Comparison of ENCODE assay signal across 22 cellular contexts in genomic region chr6:118872726-118873125, GRCh38.
"Had no signal": no experiment of that assay in that cellular context is flagged by ENCODE, and none has a peak within 500 bp of the region (broad histone marks: within the 10 kb centered on the region; RNA-seq: fewer than 3 reads in every experiment).

No MANE protein-coding gene starts in this region.

- H3K4me3 Mint-ChIP-seq: activated CD8-positive, alpha-beta memory T cell treated with anti-CD3 and anti-CD28 coated beads, Interleukin-2, amount 10 ng/mL, durations not matched to agents 7 days and 5 days; activated CD8-positive, alpha-beta T cell treated with anti-CD3 and anti-CD28 coated beads, Interleukin-2, amount 10 ng/mL, durations not matched to agents 7 days and 5 days; activated naive CD4-positive, alpha-beta T cell treated with anti-CD3 and anti-CD28 coated beads, Interleukin-2, amount 50 U/mL, for 24 hours; activated naive CD8-positive, alpha-beta T cell treated with anti-CD3 and anti-CD28 coated beads, Interleukin-2, amount 50 U/mL, for 24 hours; endodermal cell; stimulated activated naive B cell treated with anti-CD40 and anti-IgM and Interleukin-4, amounts not matched to agents 10 μg/mL and 1 μg/mL and 100 μg/mL, for 72 hours; WTC11 had no signal

- H3K36me3 ChIP-seq: brain microvascular endothelial cell, esophagus muscularis mucosa, pancreas, tibial nerve had no signal

- DNase-seq: activated CD4-positive, alpha-beta T cell treated with anti-CD3 and anti-CD28 coated beads for 1 hour; activated CD8-positive, alpha-beta memory T cell treated with anti-CD3 and anti-CD28 coated beads, Interleukin-2, amount 10 ng/mL, durations not matched to agents 7 days and 5 days; activated CD8-positive, alpha-beta T cell treated with anti-CD3 and anti-CD28 coated beads, Interleukin-2, amount 10 ng/mL, durations not matched to agents 7 days and 5 days; activated naive CD8-positive, alpha-beta T cell treated with anti-CD3 and anti-CD28 coated beads, Interleukin-2, amount 50 U/mL, for 24 hours; activated T-cell treated with anti-CD3 and anti-CD28 coated beads, Interleukin-2, amount 50 U/mL, for 48 hours; aorta; brain microvascular endothelial cell; caudate nucleus; cortex of kidney; endodermal cell; left cardiac atrium; left ventricle myocardium superior; pancreas; psoas muscle; stimulated activated CD4-positive, alpha-beta T cell treated with anti-CD3 and anti-CD28 coated beads, Interleukin-1b, Interleukin-23, amount 100 ng/mL, for 48 hours; stimulated activated naive B cell treated with anti-CD40 and anti-IgM and Interleukin-4, amounts not matched to agents 10 μg/mL and 1 μg/mL and 100 μg/mL, for 72 hours had no signal

- H3K27ac ChIP-seq: brain microvascular endothelial cell, esophagus muscularis mucosa, pancreas, psoas muscle, tibial nerve had no signal

- ATAC-seq: activated CD8-positive, alpha-beta memory T cell treated with anti-CD3 and anti-CD28 coated beads, Interleukin-2, amount 10 ng/mL, durations not matched to agents 7 days and 5 days; activated CD8-positive, alpha-beta T cell treated with anti-CD3 and anti-CD28 coated beads, Interleukin-2, amount 10 ng/mL, durations not matched to agents 7 days and 5 days; activated naive CD8-positive, alpha-beta T cell treated with anti-CD3 and anti-CD28 coated beads, Interleukin-2, amount 50 U/mL, for 24 hours; left cardiac atrium; left ventricle myocardium superior; pancreas; psoas muscle; stimulated activated naive B cell treated with anti-CD40 and anti-IgM and Interleukin-4, amounts not matched to agents 10 μg/mL and 1 μg/mL and 100 μg/mL, for 72 hours; WTC11 had no signal

- H3K27me3 Mint-ChIP-seq: activated CD8-positive, alpha-beta memory T cell treated with anti-CD3 and anti-CD28 coated beads, Interleukin-2, amount 10 ng/mL, durations not matched to agents 7 days and 5 days; activated naive CD4-positive, alpha-beta T cell treated with anti-CD3 and anti-CD28 coated beads, Interleukin-2, amount 50 U/mL, for 24 hours; activated naive CD8-positive, alpha-beta T cell treated with anti-CD3 and anti-CD28 coated beads, Interleukin-2, amount 50 U/mL, for 24 hours; stimulated activated naive B cell treated with anti-CD40 and anti-IgM and Interleukin-4, amounts not matched to agents 10 μg/mL and 1 μg/mL and 100 μg/mL, for 72 hours had no signal

- H3K9me3 Mint-ChIP-seq: activated naive CD4-positive, alpha-beta T cell treated with anti-CD3 and anti-CD28 coated beads, Interleukin-2, amount 50 U/mL, for 24 hours; activated naive CD8-positive, alpha-beta T cell treated with anti-CD3 and anti-CD28 coated beads, Interleukin-2, amount 50 U/mL, for 24 hours had no signal

- H3K36me3 Mint-ChIP-seq: WTC11 had no signal

- H3K27ac Mint-ChIP-seq: activated CD8-positive, alpha-beta memory T cell treated with anti-CD3 and anti-CD28 coated beads, Interleukin-2, amount 10 ng/mL, durations not matched to agents 7 days and 5 days; activated CD8-positive, alpha-beta T cell treated with anti-CD3 and anti-CD28 coated beads, Interleukin-2, amount 10 ng/mL, durations not matched to agents 7 days and 5 days; activated naive CD4-positive, alpha-beta T cell treated with anti-CD3 and anti-CD28 coated beads, Interleukin-2, amount 50 U/mL, for 24 hours; activated naive CD8-positive, alpha-beta T cell treated with anti-CD3 and anti-CD28 coated beads, Interleukin-2, amount 50 U/mL, for 24 hours; activated T-helper 2 cell treated with anti-CD3 and anti-CD28 coated beads, Interferon-gamma antibody, Interleukin-2, Interleukin-4, amounts not matched to agents 10 μg/mL and 5 μg/mL and 100 μg/mL, durations not matched to agents 14 hours and 24 hours and 36 hours; endodermal cell; stimulated activated naive B cell treated with anti-CD40 and anti-IgM and Interleukin-4, amounts not matched to agents 10 μg/mL and 1 μg/mL and 100 μg/mL, for 72 hours; WTC11 had no signal

- H3K4me3 ChIP-seq: esophagus muscularis mucosa, pancreas, psoas muscle, smooth muscle cell, tibial nerve had no signal

- H3K27me3 ChIP-seq: brain microvascular endothelial cell, esophagus muscularis mucosa, pancreas, tibial nerve had no signal

- H3K9me3 ChIP-seq: esophagus muscularis mucosa, pancreas, psoas muscle, tibial nerve had no signal

- H3K4me1 ChIP-seq: pancreas, psoas muscle had no signal
